ENCODE assay signal across 19 cellular contexts in genomic region chr9:89632136-89633135, GRCh38.
"Had no signal": no experiment of that assay in that cellular context is flagged by ENCODE, and none has a peak within 500 bp of the region (broad histone marks: within the 10 kb centered on the region; RNA-seq: fewer than 3 reads in every experiment).

No MANE protein-coding gene starts in this region.

- H3K9me3 Mint-ChIP-seq: activated CD4-positive, alpha-beta T cell treated with anti-CD3 and anti-CD28 coated beads, Interleukin-2, amount 10 ng/mL, durations not matched to agents 24 days and 14 days; activated CD8-positive, alpha-beta T cell treated with anti-CD3 and anti-CD28 coated beads for 36 hours; activated T-cell treated with anti-CD3 and anti-CD28 coated beads, Interleukin-2, amount 50 U/mL, for 24 hours; activated T-helper 2 cell treated with anti-CD3 and anti-CD28 coated beads, Interferon-gamma antibody, Interleukin-2, Interleukin-4, amounts not matched to agents 10 μg/mL and 5 μg/mL and 100 μg/mL, durations not matched to agents 14 hours and 24 hours and 36 hours; dendritic cell treated with granulocyte-macrophage colony-stimulating factor and Interleukin-4, amounts not matched to agents 40 ng/mL and 50 ng/mL, for 4 days; memory B cell; naive thymus-derived CD8-positive, alpha-beta T cell; T-cell had no signal

- H3K4me1 Mint-ChIP-seq: memory B cell, T-cell had no signal

- ATAC-seq: activated CD8-positive, alpha-beta T cell treated with anti-CD3 and anti-CD28 coated beads for 36 hours; esophagus mucosa; gastroesophageal sphincter; heart left ventricle; naive thymus-derived CD8-positive, alpha-beta T cell; SK-N-SH treated with all-trans-retinoic acid at 6 μM for 48 hours; T-cell had no signal

- H3K27ac Mint-ChIP-seq: activated CD4-positive, alpha-beta T cell treated with anti-CD3 and anti-CD28 coated beads, Interleukin-2, amount 10 ng/mL, durations not matched to agents 24 days and 14 days; activated CD8-positive, alpha-beta T cell treated with anti-CD3 and anti-CD28 coated beads for 36 hours; activated T-cell treated with anti-CD3 and anti-CD28 coated beads, Interleukin-2, amount 50 U/mL, for 24 hours; activated T-helper 2 cell treated with anti-CD3 and anti-CD28 coated beads, Interferon-gamma antibody, Interleukin-2, Interleukin-4, amounts not matched to agents 10 μg/mL and 5 μg/mL and 100 μg/mL, durations not matched to agents 14 hours and 24 hours and 36 hours; dendritic cell treated with granulocyte-macrophage colony-stimulating factor and Interleukin-4, amounts not matched to agents 40 ng/mL and 50 ng/mL, for 4 days; memory B cell; naive thymus-derived CD8-positive, alpha-beta T cell; T-cell had no signal

- H3K27me3 Mint-ChIP-seq: activated CD8-positive, alpha-beta T cell treated with anti-CD3 and anti-CD28 coated beads for 36 hours; activated T-cell treated with anti-CD3 and anti-CD28 coated beads, Interleukin-2, amount 50 U/mL, for 24 hours; T-cell had no signal

- H3K27ac ChIP-seq: heart left ventricle, tibial artery had no signal

- H3K4me3 ChIP-seq: gastroesophageal sphincter, heart left ventricle, tibial artery had no signal

- H3K36me3 Mint-ChIP-seq: memory B cell; naive thymus-derived CD8-positive, alpha-beta T cell; T-cell had no signal

- H3K27me3 ChIP-seq: gastroesophageal sphincter, heart left ventricle, tibial artery had no signal

- H3K9me3 ChIP-seq: gastroesophageal sphincter, heart left ventricle, tibial artery had no signal

- H3K4me3 Mint-ChIP-seq: activated CD4-positive, alpha-beta T cell treated with anti-CD3 and anti-CD28 coated beads, Interleukin-2, amount 10 ng/mL, durations not matched to agents 24 days and 14 days; activated CD8-positive, alpha-beta T cell treated with anti-CD3 and anti-CD28 coated beads for 36 hours; activated T-cell treated with anti-CD3 and anti-CD28 coated beads, Interleukin-2, amount 50 U/mL, for 24 hours; dendritic cell treated with granulocyte-macrophage colony-stimulating factor and Interleukin-4, amounts not matched to agents 40 ng/mL and 50 ng/mL, for 4 days; memory B cell; naive thymus-derived CD8-positive, alpha-beta T cell; T-cell had no signal

- DNase-seq: activated CD4-positive, alpha-beta T cell treated with anti-CD3 and anti-CD28 coated beads, Interleukin-2, amount 10 ng/mL, durations not matched to agents 24 days and 14 days; activated CD8-positive, alpha-beta T cell treated with anti-CD3 and anti-CD28 coated beads for 36 hours; activated naive CD4-positive, alpha-beta T cell treated with Interleukin-2 at 50 U/mL for 16 hours; activated T-cell treated with anti-CD3 and anti-CD28 coated beads, Interleukin-2, amount 50 U/mL, for 24 hours; effector CD8-positive, alpha-beta T cell; heart left ventricle; naive thymus-derived CD8-positive, alpha-beta T cell; stimulated activated CD4-positive, alpha-beta T cell treated with anti-CD3 and anti-CD28 coated beads, Interleukin-12 subunit alpha, Interleukin-12 subunit beta, amount 100 ng/mL, for 4 hours; stimulated activated CD4-positive, alpha-beta T cell treated with anti-CD3 and anti-CD28 coated beads, Interleukin-1b, Interleukin-23, amount 100 ng/mL, for 48 hours; stimulated activated CD8-positive, alpha-beta memory T cell treated with anti-CD3 and anti-CD28 coated beads, Interleukin-4, amount 100 ng/mL, for 48 hours; stimulated activated naive CD4-positive, alpha-beta T cell; T-cell; tibial artery had no signal

- H3K36me3 ChIP-seq: gastroesophageal sphincter, heart left ventricle, tibial artery had no signal
